8 cellular contexts compared by ENCODE assay signal in genomic region chr4:17985832-17986231, GRCh38.
"Had no signal": no experiment of that assay in that cellular context is flagged by ENCODE, and none has a peak within 500 bp of the region (broad histone marks: within the 10 kb centered on the region; RNA-seq: fewer than 3 reads in every experiment).

No MANE protein-coding gene starts in this region.

- ATAC-seq: GM12878 had no signal

- FAIRE-seq: G401.6, GM12891, GM12892, GM18507, GM19239 had no signal

- DNase-seq: GDM1, GF-D8 had no signal

- H3K4me3 ChIP-seq: GM12878 had no signal
